Comparison of ENCODE assay signal across 1 cellular context in the genomic region with DNA sequence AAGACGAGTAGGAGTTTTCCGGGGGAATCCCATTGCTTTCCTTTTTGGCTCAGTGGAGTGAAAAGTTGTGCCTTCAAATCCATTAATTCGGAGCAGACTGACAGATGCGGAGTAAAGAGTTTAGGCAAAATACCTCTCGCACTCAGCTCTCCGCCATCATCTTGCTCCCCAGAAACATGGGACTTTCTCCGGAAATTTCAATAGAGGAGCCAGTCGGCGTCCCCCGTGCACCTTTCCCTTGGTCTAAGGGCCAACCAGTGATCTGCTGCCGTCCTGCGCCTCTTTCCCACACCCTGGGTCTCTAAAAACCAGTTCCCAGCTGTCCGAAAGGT.
TF ChIP-seq lines count a peak whose summit lies in the region.

No MANE protein-coding gene starts in this region.

TF ChIP-seq in HepG2, 621 proteins besides CTCF, POLR2A, EP300 and RAD21 (continued from another document):
- TF ChIP-seq, protein P1, sequence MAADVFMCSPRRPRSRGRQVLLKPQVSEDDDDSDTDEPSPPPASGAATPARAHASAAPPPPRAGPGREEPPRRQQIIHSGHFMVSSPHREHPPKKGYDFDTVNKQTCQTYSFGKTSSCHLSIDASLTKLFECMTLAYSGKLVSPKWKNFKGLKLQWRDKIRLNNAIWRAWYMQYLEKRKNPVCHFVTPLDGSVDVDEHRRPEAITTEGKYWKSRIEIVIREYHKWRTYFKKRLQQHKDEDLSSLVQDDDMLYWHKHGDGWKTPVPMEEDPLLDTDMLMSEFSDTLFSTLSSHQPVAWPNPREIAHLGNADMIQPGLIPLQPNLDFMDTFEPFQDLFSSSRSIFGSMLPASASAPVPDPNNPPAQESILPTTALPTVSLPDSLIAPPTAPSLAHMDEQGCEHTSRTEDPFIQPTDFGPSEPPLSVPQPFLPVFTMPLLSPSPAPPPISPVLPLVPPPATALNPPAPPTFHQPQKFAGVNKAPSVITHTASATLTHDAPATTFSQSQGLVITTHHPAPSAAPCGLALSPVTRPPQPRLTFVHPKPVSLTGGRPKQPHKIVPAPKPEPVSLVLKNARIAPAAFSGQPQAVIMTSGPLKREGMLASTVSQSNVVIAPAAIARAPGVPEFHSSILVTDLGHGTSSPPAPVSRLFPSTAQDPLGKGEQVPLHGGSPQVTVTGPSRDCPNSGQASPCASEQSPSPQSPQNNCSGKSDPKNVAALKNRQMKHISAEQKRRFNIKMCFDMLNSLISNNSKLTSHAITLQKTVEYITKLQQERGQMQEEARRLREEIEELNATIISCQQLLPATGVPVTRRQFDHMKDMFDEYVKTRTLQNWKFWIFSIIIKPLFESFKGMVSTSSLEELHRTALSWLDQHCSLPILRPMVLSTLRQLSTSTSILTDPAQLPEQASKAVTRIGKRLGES (CRISPR knock-in tag; IDR thresholded peaks at IDR 0.05; ENCODE audit: borderline replicate concordance), result 0 out of 2 replicates have a peak, but pooled peaks have one; percentile 51
- TF ChIP-seq CREB1 (IDR thresholded peaks at IDR 0.05) (no peak), CREB1 (CRISPR knock-in tag; IDR thresholded peaks at IDR 0.05) (0 out of 2 replicates have a peak, but pooled peaks have one; percentile 2), TGIF2 (CRISPR knock-in tag; IDR thresholded peaks at IDR 0.05) (0 out of 2 replicates have a peak, but pooled peaks have one; percentile 76)
